In the genomic region with DNA sequence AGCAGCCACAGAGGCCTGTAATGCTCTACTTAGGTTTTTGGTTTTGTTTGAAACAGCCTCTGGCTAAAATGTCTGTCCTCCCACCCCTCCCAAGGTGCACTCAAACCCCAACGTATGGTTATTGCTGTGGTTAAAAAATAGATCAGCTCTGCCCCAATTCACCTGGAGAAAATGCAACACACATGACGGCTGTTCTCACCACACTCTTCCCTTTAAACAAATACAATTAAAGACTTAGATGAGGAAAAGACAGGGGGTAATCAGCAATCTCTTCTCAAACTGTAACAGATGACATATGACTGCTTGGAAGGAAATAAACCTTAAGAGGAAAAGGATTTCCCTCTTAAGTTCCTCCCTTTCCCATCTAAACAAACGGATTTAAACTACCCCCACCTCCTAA, we compare ENCODE assay signal across 15 cellular contexts. TPM values are rescaled to one million over a fixed set of nuclear protein-coding genes. Genes with fewer than 3 reads are reported as not detected.
DNase-seq lines count a peak whose midpoint lies in the region; ATAC-seq, FAIRE-seq and TF ChIP-seq lines count a peak whose summit lies in the region.
"Had no signal": no experiment of that assay in that cellular context is flagged by ENCODE, and none has a peak within 500 bp of the region (broad histone marks: within the 10 kb centered on the region; RNA-seq: fewer than 3 reads in every experiment).

No MANE protein-coding gene starts in this region.

- no peaks in the 10 kb centered on the region for H3K9me3 ChIP-seq in H9 (ENCODE audit: control insufficient read depth, low read depth, low read length)
- H3K9me3 ChIP-seq in SK-N-MC (ENCODE audit: low read depth, low read length) = no peaks in the 10 kb centered on the region
- no peaks in the 10 kb centered on the region for H3K9me3 ChIP-seq in gastrocnemius medialis
- no peaks in the 10 kb centered on the region for H3K9me3 ChIP-seq in suprapubic skin
- H3K9me3 ChIP-seq: ascending aorta had no signal

- WGBS in H9 (ENCODE audit: extremely low coverage, insufficient read length, low lambda C conversion rate) = no CpG with 5 or more reads among the region's 3 CpGs
- WGBS in suprapubic skin = 39% methylated on average over 3 of the region's 3 CpGs

- no peak overlapping the region for H2AK5ac ChIP-seq in H9 (ENCODE audit: insufficient read length, low read length)

- H3K4me1 ChIP-seq in H9 (ENCODE audit: insufficient read depth, low read length) (peaks cover 13% of the 10 kb centered on the region; the same call in 1 of the 2 replicates), gastrocnemius medialis (peaks cover 18% of the 10 kb centered on the region in 2 donors), suprapubic skin (peaks cover 18% of the 10 kb centered on the region)

- no peak overlapping the region for H2BK5ac ChIP-seq in H9 (ENCODE audit: insufficient read length, low read length)

- H3K4me1 Mint-ChIP-seq in H9 = peaks cover 26 to 36% of the 10 kb centered on the region in 2 experiments
- H3K4me1 Mint-ChIP-seq in effector memory CD8-positive, alpha-beta T cell (ENCODE audit: low read depth in 2 of 2) = peaks cover 8 to 13% of the 10 kb centered on the region in 2 donors
- H3K4me1 Mint-ChIP-seq: B cell had no signal

- no peaks in the 10 kb centered on the region for H3K9me3 Mint-ChIP-seq in H9
- H3K9me3 Mint-ChIP-seq in effector memory CD8-positive, alpha-beta T cell = no peaks in the 10 kb centered on the region
- H3K9me3 Mint-ChIP-seq: activated T-helper 2 cell treated with anti-CD3 and anti-CD28 coated beads, Interferon-gamma antibody, Interleukin-2, Interleukin-4, amounts not matched to agents 10 μg/mL and 5 μg/mL and 100 μg/mL, durations not matched to agents 14 hours and 24 hours and 36 hours; natural killer cell treated with Interleukin-12 subunit alpha and Interleukin-12 subunit beta and Interleukin-15 and Interleukin-18, amount 100 ng/mL, for 72 hours had no signal

- H3K27ac Mint-ChIP-seq in H9 = peak overlapping the region; percentile 2 to 54 (median 35); a peak in 4 of 7 replicates
- H3K27ac Mint-ChIP-seq in effector memory CD8-positive, alpha-beta T cell = peak overlapping the region; percentile 2 to 62
- H3K27ac Mint-ChIP-seq: B cell had no signal

- H2AFZ ChIP-seq in H9 (ENCODE audit: low read length) = no peak overlapping the region

- no peak overlapping the region for H2BK20ac ChIP-seq in H9 (ENCODE audit: low read depth, low read length, poor library complexity, severe bottlenecking)

- no peaks in the 10 kb centered on the region for H3K23me2 ChIP-seq in H9 (ENCODE audit: insufficient read length, low read depth, low read length, poor library complexity, severe bottlenecking)

- no peak overlapping the region for H3K4me3 Mint-ChIP-seq in H9
- H3K4me3 Mint-ChIP-seq in effector memory CD8-positive, alpha-beta T cell = no peak overlapping the region
- H3K4me3 Mint-ChIP-seq: B cell; natural killer cell treated with Interleukin-12 subunit alpha and Interleukin-12 subunit beta and Interleukin-15 and Interleukin-18, amount 100 ng/mL, for 72 hours had no signal

- H2BK15ac ChIP-seq in H9 (ENCODE audit: low read depth, low read length) = no peak overlapping the region

- intact Hi-C loops in gastrocnemius medialis (cut with DNase I; ENCODE audit: low total_unique reads) = no loop called here

- no peak for TF ChIP-seq POLR2A in gastrocnemius medialis (IDR thresholded peaks at IDR 0.05)
- no peak for TF ChIP-seq POLR2A in suprapubic skin (IDR thresholded peaks at IDR 0.05)

- H3K36me3 ChIP-seq in SK-N-MC (ENCODE audit: insufficient read depth, low read length) (peaks cover 17% of the 10 kb centered on the region; the same call in 1 of the 2 replicates), gastrocnemius medialis (peaks cover 0 to 37% of the 10 kb centered on the region in 2 donors), suprapubic skin (peaks cover 45% of the 10 kb centered on the region)

- no peak overlapping the region for H3T11ph ChIP-seq in H9 (ENCODE audit: low read length)

- no peak for FAIRE-seq in HTR-8/SVneo (lab: Jason Lieb, UNC)

- no peak overlapping the region for H4K8ac ChIP-seq in H9 (replicated peaks; ENCODE audit: insufficient read length, low read depth, low read length)

- no peaks in the 10 kb centered on the region for H4K20me1 ChIP-seq in H9 (ENCODE audit: control insufficient read depth, insufficient read depth, insufficient read length)

- TF ChIP-seq CTCF in H9 (conservative IDR thresholded peaks at IDR 0.05) (no peak), gastrocnemius medialis (IDR thresholded peaks at IDR 0.05 in 4 of 5, conservative IDR thresholded peaks at IDR 0.05 in 1 of 5) (no peak), suprapubic skin (IDR thresholded peaks at IDR 0.05) (no peak)

- H3K14ac ChIP-seq in H9 (ENCODE audit: insufficient read depth, low read length) = no peak overlapping the region

- in situ Hi-C loops in gastrocnemius medialis (cut with MboI; ENCODE audit: low sequenced_read_pairs in 4 of 4) = no loop called here

- no peaks in the 10 kb centered on the region for H3K79me1 ChIP-seq in H9 (ENCODE audit: insufficient read depth, low read depth, low read length, poor library complexity, severe bottlenecking)

- no peak overlapping the region for H3K18ac ChIP-seq in H9 (ENCODE audit: insufficient read length, low read depth, low read length)

- H3K23ac ChIP-seq in H9 (ENCODE audit: insufficient read length, low read depth, low read length) = no peak overlapping the region

- H3K4me2 ChIP-seq in H9 (ENCODE audit: insufficient read depth, insufficient read length, low read length) = no peak overlapping the region

- peaks cover 14 to 34% (median 31%) of the 10 kb centered on the region in 3 experiments; a peak in 6 of 7 replicates for H3K36me3 Mint-ChIP-seq in H9 (ENCODE audit: insufficient read depth in 1 of 3, low read depth in 3 of 3)
- peaks cover 15% of the 10 kb centered on the region for H3K36me3 Mint-ChIP-seq in effector memory CD8-positive, alpha-beta T cell (ENCODE audit: insufficient read depth)

- no peaks in the 10 kb centered on the region for H3K27me3 Mint-ChIP-seq in H9 (ENCODE audit: low read depth)
- no peaks in the 10 kb centered on the region for H3K27me3 Mint-ChIP-seq in effector memory CD8-positive, alpha-beta T cell
- H3K27me3 Mint-ChIP-seq: B cell; natural killer cell treated with Interleukin-12 subunit alpha and Interleukin-12 subunit beta and Interleukin-15 and Interleukin-18, amount 100 ng/mL, for 72 hours had no signal

- no peak overlapping the region for H4K91ac ChIP-seq in H9 (ENCODE audit: insufficient read length, low read depth, low read length)

- H3K27ac ChIP-seq in H9 (ENCODE audit: insufficient read length, low read depth, low read length) (no peak overlapping the region), SK-N-MC (peak overlapping the region; percentile 81), gastrocnemius medialis (peak overlapping the region in 3 of 4 donors; percentile 8 to 95 (median 18)), suprapubic skin (no peak overlapping the region), caudate nucleus (ENCODE audit: low read depth, low read length) (no peak overlapping the region)
- H3K27ac ChIP-seq: HL-60 had no signal

- H3K4me3 ChIP-seq in SK-N-MC (no peak overlapping the region), gastrocnemius medialis (no peak overlapping the region), suprapubic skin (no peak overlapping the region)
- H3K4me3 ChIP-seq: ascending aorta had no signal

- no peak overlapping the region for H4K5ac ChIP-seq in H9 (ENCODE audit: insufficient read length, low read depth, low read length)

- no peak for ATAC-seq in effector memory CD8-positive, alpha-beta T cell (replicated peaks)
- ATAC-seq in gastrocnemius medialis = no peak
- ATAC-seq: natural killer cell treated with Interleukin-12 subunit alpha and Interleukin-12 subunit beta and Interleukin-15 and Interleukin-18, amount 100 ng/mL, for 72 hours had no signal

- no peak for DNase-seq in H9
- DNase-seq in SK-N-MC (ENCODE audit: low read depth, low spot score) = no peak
- DNase-seq in effector memory CD8-positive, alpha-beta T cell = no peak
- no peak for DNase-seq in gastrocnemius medialis
- DNase-seq in suprapubic skin (ENCODE audit: low spot score in 2 of 2) = no peak
- no peak for DNase-seq in caudate nucleus (lab: John Stamatoyannopoulos, UW)
- DNase-seq in HTR-8/SVneo (ENCODE audit: insufficient read length, low spot score) = no peak
- DNase-seq: NCI-H226, SIG-M5, T-helper 9 cell had no signal

- no peak overlapping the region for H3K56ac ChIP-seq in H9 (ENCODE audit: insufficient read length, low read depth, low read length)

- no peak overlapping the region for H3K9ac ChIP-seq in H9 (ENCODE audit: extremely low read depth, insufficient read length, low read length)
- no peak overlapping the region for H3K9ac ChIP-seq in SK-N-MC (ENCODE audit: insufficient read length)

- no peak overlapping the region for H3K4ac ChIP-seq in H9 (ENCODE audit: low read depth, low read length)

- no peak overlapping the region for H2BK120ac ChIP-seq in H9 (ENCODE audit: low read depth, low read length, poor library complexity, severe bottlenecking)

- no peaks in the 10 kb centered on the region for H3K79me2 ChIP-seq in H9 (ENCODE audit: insufficient read depth, low read length)

- no peak for TF ChIP-seq EP300 in suprapubic skin (IDR thresholded peaks at IDR 0.05)

- H3K27me3 ChIP-seq in H9 (ENCODE audit: insufficient read depth, low read length) = no peaks in the 10 kb centered on the region
- H3K27me3 ChIP-seq in gastrocnemius medialis = no peaks in the 10 kb centered on the region
- no peaks in the 10 kb centered on the region for H3K27me3 ChIP-seq in suprapubic skin
- H3K27me3 ChIP-seq: ascending aorta had no signal

- no peak overlapping the region for H2BK12ac ChIP-seq in H9 (ENCODE audit: insufficient read length, low read depth, low read length)

RNA-seq across cellular contexts. Expression of a gene that starts 6.2 kb away (rescaled TPM):
- total RNA-seq in H9 (2021) (3.9 and 4.0 TPM in 2 replicates), gastrocnemius medialis (1 to 10 TPM; 1.2 to 4.6 (median 3.5) TPM), suprapubic skin (10 to 100 TPM; 13.5 to 40.3 (median 22.0) TPM)
- total RNA-seq: B cell had no signal

RNA-seq across cellular contexts. Expression of a gene that starts 15.3 kb away (rescaled TPM):
- 123 and 127 TPM in 2 replicates for total RNA-seq in H9 (2021)
- 10 to 100 TPM in 1 of 4 donors, 1 to 10 TPM in 3; 4.4 to 17.4 (median 8.1) TPM for total RNA-seq in gastrocnemius medialis
- total RNA-seq in suprapubic skin = 10 to 100 TPM; 19.1 to 28.7 (median 22.2) TPM

RNA-seq across cellular contexts. Expression of a gene that starts 25.2 kb away (rescaled TPM):
- total RNA-seq in H9 (2021) (42.4 and 44.4 TPM in 2 replicates), gastrocnemius medialis (under 1 TPM; 0.12 to 0.56 (median 0.30) TPM), suprapubic skin (1 to 10 TPM in 1 of 4 donors, under 1 TPM in 3; 0.48 to 1.3 (median 0.65) TPM)

RNA-seq across cellular contexts. Expression of a gene that starts 43.5 kb away (rescaled TPM):
- total RNA-seq in H9 (2021) (5.7 and 6.0 TPM in 2 replicates), gastrocnemius medialis (10 to 100 TPM; 17.0 to 35.4 (median 28.7) TPM), suprapubic skin (10 to 100 TPM; 21.7 to 42.1 (median 33.1) TPM)

Comparison
In these comparisons a context has a peak if more than half of its experiments do, and no peak if none do; other contexts are left out.
1. H3K27ac ChIP-seq: peak in SK-N-MC (single experiment) and gastrocnemius medialis (3 of 4); none in H9 (single experiment), suprapubic skin (single experiment) and caudate nucleus (single experiment).
2. RNA of a gene that starts 25.2 kb away (total RNA-seq): 42.4 to 44.4 TPM in H9; 0.48 to 1.3 TPM in suprapubic skin and 0.12 to 0.56 TPM in gastrocnemius medialis; every median in the first group is over 10 times any median in the second.